28 cellular contexts compared by ENCODE assay signal in genomic region chr3:166637984-166638530, GRCh38.
"Had no signal": no experiment of that assay in that cellular context is flagged by ENCODE, and none has a peak within 500 bp of the region (broad histone marks: within the 10 kb centered on the region; RNA-seq: fewer than 3 reads in every experiment).

No MANE protein-coding gene starts in this region.

- H3K9me3 Mint-ChIP-seq: activated CD4-positive, alpha-beta T cell treated with anti-CD3 and anti-CD28 coated beads, Interleukin-2, amount 10 ng/mL, durations not matched to agents 24 days and 14 days; activated naive CD8-positive, alpha-beta T cell treated with anti-CD3 and anti-CD28 coated beads, Interleukin-2, amount 50 U/mL, for 24 hours had no signal

- H3K9me3 ChIP-seq: esophagus squamous epithelium, gastroesophageal sphincter had no signal

- ATAC-seq: activated CD4-positive, alpha-beta T cell treated with anti-CD3 and anti-CD28 coated beads for 36 hours; activated CD8-positive, alpha-beta memory T cell treated with anti-CD3 and anti-CD28 coated beads, Interleukin-2, amount 10 ng/mL, durations not matched to agents 7 days and 5 days; activated CD8-positive, alpha-beta T cell treated with anti-CD3 and anti-CD28 coated beads, Interleukin-2, amount 10 ng/mL, durations not matched to agents 7 days and 5 days; activated naive CD8-positive, alpha-beta T cell treated with anti-CD3 and anti-CD28 coated beads, Interleukin-2, amount 50 U/mL, for 24 hours had no signal

- H3K36me3 ChIP-seq: adrenal gland, brain microvascular endothelial cell, esophagus squamous epithelium, gastroesophageal sphincter had no signal

- H3K4me3 Mint-ChIP-seq: activated CD4-positive, alpha-beta memory T cell treated with anti-CD3 and anti-CD28 coated beads for 36 hours; activated CD4-positive, alpha-beta T cell treated with anti-CD3 and anti-CD28 coated beads for 36 hours; activated CD4-positive, alpha-beta T cell treated with anti-CD3 and anti-CD28 coated beads, Interleukin-2, amount 10 ng/mL, durations not matched to agents 24 days and 14 days; activated CD8-positive, alpha-beta memory T cell treated with anti-CD3 and anti-CD28 coated beads, Interleukin-2, amount 10 ng/mL, durations not matched to agents 7 days and 5 days; activated CD8-positive, alpha-beta T cell treated with anti-CD3 and anti-CD28 coated beads, Interleukin-2, amount 10 ng/mL, durations not matched to agents 7 days and 5 days; activated naive CD4-positive, alpha-beta T cell treated with anti-CD3 and anti-CD28 coated beads for 36 hours; activated naive CD4-positive, alpha-beta T cell treated with anti-CD3 and anti-CD28 coated beads, Interleukin-2, amount 50 U/mL, for 24 hours; activated naive CD8-positive, alpha-beta T cell treated with anti-CD3 and anti-CD28 coated beads for 36 hours; activated naive CD8-positive, alpha-beta T cell treated with anti-CD3 and anti-CD28 coated beads, Interleukin-2, amount 50 U/mL, for 24 hours; activated T-helper 1 cell treated with anti-CD3 and anti-CD28 coated beads, Interleukin-12 subunit alpha, Interleukin-12 subunit beta, Interleukin-2, Interleukin-4 antibody, amounts not matched to agents 30 ng/mL and 10 ng/mL and 1 ng/mL, durations not matched to agents 14 hours and 24 hours and 36 hours; central memory CD8-positive, alpha-beta T cell had no signal

- H3K36me3 Mint-ChIP-seq: activated CD4-positive, alpha-beta memory T cell treated with anti-CD3 and anti-CD28 coated beads for 36 hours; activated CD8-positive, alpha-beta memory T cell treated with anti-CD3 and anti-CD28 coated beads, Interleukin-2, amount 10 ng/mL, durations not matched to agents 7 days and 5 days; activated naive CD4-positive, alpha-beta T cell treated with anti-CD3 and anti-CD28 coated beads, Interleukin-2, amount 50 U/mL, for 24 hours; activated naive CD8-positive, alpha-beta T cell treated with anti-CD3 and anti-CD28 coated beads for 36 hours had no signal

- H3K27me3 Mint-ChIP-seq: activated CD4-positive, alpha-beta memory T cell treated with anti-CD3 and anti-CD28 coated beads for 36 hours; activated CD4-positive, alpha-beta T cell treated with anti-CD3 and anti-CD28 coated beads for 36 hours; activated CD4-positive, alpha-beta T cell treated with anti-CD3 and anti-CD28 coated beads, Interleukin-2, amount 10 ng/mL, durations not matched to agents 24 days and 14 days; activated CD8-positive, alpha-beta memory T cell treated with anti-CD3 and anti-CD28 coated beads, Interleukin-2, amount 10 ng/mL, durations not matched to agents 7 days and 5 days; activated naive CD4-positive, alpha-beta T cell treated with anti-CD3 and anti-CD28 coated beads, Interleukin-2, amount 50 U/mL, for 24 hours; activated naive CD8-positive, alpha-beta T cell treated with anti-CD3 and anti-CD28 coated beads for 36 hours; activated naive CD8-positive, alpha-beta T cell treated with anti-CD3 and anti-CD28 coated beads, Interleukin-2, amount 50 U/mL, for 24 hours; central memory CD8-positive, alpha-beta T cell had no signal

- H3K4me1 ChIP-seq: adrenal gland, esophagus squamous epithelium, gastroesophageal sphincter had no signal

- H3K27me3 ChIP-seq: adrenal gland, brain microvascular endothelial cell, esophagus squamous epithelium, gastroesophageal sphincter had no signal

- H3K4me3 ChIP-seq: adrenal gland, esophagus squamous epithelium, gastroesophageal sphincter had no signal

- DNase-seq: activated CD4-positive, alpha-beta memory T cell treated with anti-CD3 and anti-CD28 coated beads for 36 hours; activated CD4-positive, alpha-beta T cell treated with anti-CD3 and anti-CD28 coated beads for 36 hours; activated CD4-positive, alpha-beta T cell treated with anti-CD3 and anti-CD28 coated beads, Interleukin-2, amount 10 ng/mL, durations not matched to agents 24 days and 14 days; activated CD4-positive, CD25-positive, alpha-beta regulatory T cell; activated CD4-positive, CD25-positive, alpha-beta regulatory T cell treated with anti-CD3 and anti-CD28 coated beads, Interleukin-2, amount 50 U/mL, for 72 hours; activated CD8-positive, alpha-beta memory T cell treated with anti-CD3 and anti-CD28 coated beads, Interleukin-2, amount 10 ng/mL, durations not matched to agents 7 days and 5 days; activated CD8-positive, alpha-beta memory T cell treated with anti-CD3 and anti-CD28 coated beads, Interleukin-2, amount 50 U/mL, for 4 hours; activated CD8-positive, alpha-beta T cell treated with anti-CD3 and anti-CD28 coated beads, Interleukin-2, amount 10 ng/mL, durations not matched to agents 7 days and 5 days; activated effector memory CD4-positive, alpha-beta T cell treated with anti-CD3 and anti-CD28 coated beads, Interleukin-2, amount 50 U/mL, for 16 hours; activated naive CD4-positive, alpha-beta T cell treated with anti-CD3 and anti-CD28 coated beads for 36 hours; activated naive CD8-positive, alpha-beta T cell treated with anti-CD3 and anti-CD28 coated beads for 36 hours; activated naive CD8-positive, alpha-beta T cell treated with anti-CD3 and anti-CD28 coated beads, Interleukin-2, amount 50 U/mL, for 24 hours; activated T-cell treated with anti-CD3 and anti-CD28 coated beads, Interleukin-2, amount 50 U/mL, for 1 hour; activated T-cell treated with anti-CD3 and anti-CD28 coated beads, Interleukin-2, amount 50 U/mL, for 48 hours; brain microvascular endothelial cell; cortex of kidney; dermis blood vessel endothelial cell; effector CD4-positive, alpha-beta T cell; esophagus squamous epithelium; foreskin melanocyte; T-helper 2 cell had no signal

- H3K27ac Mint-ChIP-seq: activated CD4-positive, alpha-beta memory T cell treated with anti-CD3 and anti-CD28 coated beads for 36 hours; activated CD4-positive, alpha-beta T cell treated with anti-CD3 and anti-CD28 coated beads for 36 hours; activated CD4-positive, alpha-beta T cell treated with anti-CD3 and anti-CD28 coated beads, Interleukin-2, amount 10 ng/mL, durations not matched to agents 24 days and 14 days; activated CD8-positive, alpha-beta memory T cell treated with anti-CD3 and anti-CD28 coated beads, Interleukin-2, amount 10 ng/mL, durations not matched to agents 7 days and 5 days; activated CD8-positive, alpha-beta T cell treated with anti-CD3 and anti-CD28 coated beads, Interleukin-2, amount 10 ng/mL, durations not matched to agents 7 days and 5 days; activated naive CD4-positive, alpha-beta T cell treated with anti-CD3 and anti-CD28 coated beads for 36 hours; activated naive CD4-positive, alpha-beta T cell treated with anti-CD3 and anti-CD28 coated beads, Interleukin-2, amount 50 U/mL, for 24 hours; activated naive CD8-positive, alpha-beta T cell treated with anti-CD3 and anti-CD28 coated beads for 36 hours; activated naive CD8-positive, alpha-beta T cell treated with anti-CD3 and anti-CD28 coated beads, Interleukin-2, amount 50 U/mL, for 24 hours; activated T-helper 1 cell treated with anti-CD3 and anti-CD28 coated beads, Interleukin-12 subunit alpha, Interleukin-12 subunit beta, Interleukin-2, Interleukin-4 antibody, amounts not matched to agents 30 ng/mL and 10 ng/mL and 1 ng/mL, durations not matched to agents 14 hours and 24 hours and 36 hours; activated T-helper 2 cell treated with anti-CD3 and anti-CD28 coated beads, Interferon-gamma antibody, Interleukin-2, Interleukin-4, amounts not matched to agents 10 μg/mL and 5 μg/mL and 100 μg/mL, durations not matched to agents 14 hours and 24 hours and 36 hours had no signal

- H3K27ac ChIP-seq: adrenal gland, brain microvascular endothelial cell, epithelial cell of prostate, esophagus squamous epithelium, gastroesophageal sphincter had no signal

- H3K4me1 Mint-ChIP-seq: activated CD4-positive, alpha-beta T cell treated with anti-CD3 and anti-CD28 coated beads for 36 hours; activated CD4-positive, alpha-beta T cell treated with anti-CD3 and anti-CD28 coated beads, Interleukin-2, amount 10 ng/mL, durations not matched to agents 24 days and 14 days; activated CD8-positive, alpha-beta memory T cell treated with anti-CD3 and anti-CD28 coated beads, Interleukin-2, amount 10 ng/mL, durations not matched to agents 7 days and 5 days; activated naive CD4-positive, alpha-beta T cell treated with anti-CD3 and anti-CD28 coated beads, Interleukin-2, amount 50 U/mL, for 24 hours; activated naive CD8-positive, alpha-beta T cell treated with anti-CD3 and anti-CD28 coated beads for 36 hours; activated naive CD8-positive, alpha-beta T cell treated with anti-CD3 and anti-CD28 coated beads, Interleukin-2, amount 50 U/mL, for 24 hours; central memory CD8-positive, alpha-beta T cell had no signal
